ENCODE assay signal across 19 cellular contexts in genomic region chr7:51326646-51327286, GRCh38. TPM values are rescaled to one million over a fixed set of nuclear protein-coding genes. Genes with fewer than 3 reads are reported as not detected.
A peak's percentile ranks its signal among the peaks of the same experiment; 100 is the strongest.
DNase-seq lines count a peak whose midpoint lies in the region; ATAC-seq and TF ChIP-seq lines count a peak whose summit lies in the region.
"Had no signal": no experiment of that assay in that cellular context is flagged by ENCODE, and none has a peak within 500 bp of the region (broad histone marks: within the 10 kb centered on the region; RNA-seq: fewer than 3 reads in every experiment).

No MANE protein-coding gene starts in this region.

- peak overlapping the region; percentile 80 for H4K5ac ChIP-seq in H9 (ENCODE audit: insufficient read length, low read depth, low read length)

- peak overlapping the region; percentile 83 for H2BK120ac ChIP-seq in H9 (ENCODE audit: low read depth, low read length, poor library complexity, severe bottlenecking)

- peaks cover 5% of the 10 kb centered on the region; the same call in 1 of the 2 replicates for H3K79me2 ChIP-seq in H9 (ENCODE audit: insufficient read depth, low read length)

- no CpG with 5 or more reads among the region's 14 CpGs for WGBS in H9 (ENCODE audit: extremely low coverage, insufficient read length, low lambda C conversion rate)

- peak overlapping the region; percentile 77 for H3K56ac ChIP-seq in H9 (ENCODE audit: insufficient read length, low read depth, low read length)

- peak overlapping the region; percentile 79 for H3K18ac ChIP-seq in H9 (ENCODE audit: insufficient read length, low read depth, low read length)

- H3K27me3 Mint-ChIP-seq in H9 (ENCODE audit: low read depth): no peaks in the 10 kb centered on the region
- H3K27me3 Mint-ChIP-seq in CD4-positive, alpha-beta memory T cell: no peaks in the 10 kb centered on the region

- no peak overlapping the region for H3K4ac ChIP-seq in H9 (ENCODE audit: low read depth, low read length)

- H3K9me3 Mint-ChIP-seq in H9: no peaks in the 10 kb centered on the region; a peak in 1 of 5 replicates
- peaks cover 0 to 7% (median 0%) of the 10 kb centered on the region in 8 donors for H3K9me3 Mint-ChIP-seq in CD4-positive, alpha-beta memory T cell

- no peaks in the 10 kb centered on the region for H3K9me3 ChIP-seq in H9 (ENCODE audit: control insufficient read depth, low read depth, low read length)
- no peaks in the 10 kb centered on the region for H3K9me3 ChIP-seq in iPS-20b (ENCODE audit: insufficient read depth, low read depth, low read length)
- no peaks in the 10 kb centered on the region for H3K9me3 ChIP-seq in CD4-positive, alpha-beta memory T cell (ENCODE audit: control insufficient read depth in 1 of 2, low read length in 2 of 2)

- no peak overlapping the region for H3T11ph ChIP-seq in H9 (ENCODE audit: low read length)

- no peak overlapping the region for H3K23ac ChIP-seq in H9 (ENCODE audit: insufficient read length, low read depth, low read length)

- H2BK5ac ChIP-seq in H9 (ENCODE audit: insufficient read length, low read length): peak overlapping the region; percentile 67

- peak overlapping the region; percentile 42 for H4K91ac ChIP-seq in H9 (ENCODE audit: insufficient read length, low read depth, low read length)

- POLR2A ChIA-PET in CD4-positive, alpha-beta memory T cell (lab: Charles Lee; ENCODE audit: partially characterized antibody): no interaction called here

- H3K36me3 ChIP-seq in iPS-20b (ENCODE audit: insufficient read depth, low read depth, low read length): no peaks in the 10 kb centered on the region
- no peaks in the 10 kb centered on the region for H3K36me3 ChIP-seq in CD4-positive, alpha-beta memory T cell (ENCODE audit: insufficient read depth, low read length)

- no peaks in the 10 kb centered on the region for H4K20me1 ChIP-seq in H9 (ENCODE audit: control insufficient read depth, insufficient read depth, insufficient read length)

- TF ChIP-seq CTCF in H9 (conservative IDR thresholded peaks at IDR 0.05) (no peak), dorsolateral prefrontal cortex (IDR thresholded peaks at IDR 0.05 in 54 of 56, conservative IDR thresholded peaks at IDR 0.05 in 2 of 56; ENCODE audit: low read depth in 1 of 56, partially characterized antibody in 56 of 56) (no peak)

- peak overlapping the region; percentile 65 to 73 for H3K4me3 Mint-ChIP-seq in H9
- no peak overlapping the region for H3K4me3 Mint-ChIP-seq in CD4-positive, alpha-beta memory T cell

- H3K4me3 ChIP-seq in dorsolateral prefrontal cortex: no peak overlapping the region
- H3K4me3 ChIP-seq in iPS-20b (ENCODE audit: low read length): peak overlapping the region; percentile 52; the same call in 1 of the 2 replicates
- H3K4me3 ChIP-seq in CD4-positive, alpha-beta memory T cell (ENCODE audit: low read length in 2 of 2): no peak overlapping the region

- H2BK20ac ChIP-seq in H9 (ENCODE audit: low read depth, low read length, poor library complexity, severe bottlenecking): no peak overlapping the region

- H3K27me3 ChIP-seq in H9 (ENCODE audit: insufficient read depth, low read length) (no peaks in the 10 kb centered on the region), dorsolateral prefrontal cortex (no peaks in the 10 kb centered on the region), iPS-20b (ENCODE audit: insufficient read depth, low read length) (no peaks in the 10 kb centered on the region; the same call in 1 of the 2 replicates)
- H3K27me3 ChIP-seq in CD4-positive, alpha-beta memory T cell (ENCODE audit: insufficient read depth, low read length): no peaks in the 10 kb centered on the region

- peaks cover 12% of the 10 kb centered on the region; the same call in 1 of the 2 replicates for H3K4me1 ChIP-seq in H9 (ENCODE audit: insufficient read depth, low read length)
- H3K4me1 ChIP-seq in iPS-20b (ENCODE audit: insufficient read depth, low read length): peaks cover 41% of the 10 kb centered on the region
- no peaks in the 10 kb centered on the region for H3K4me1 ChIP-seq in CD4-positive, alpha-beta memory T cell (ENCODE audit: insufficient read depth, low read length)

- H3K9ac ChIP-seq in H9 (ENCODE audit: extremely low read depth, insufficient read length, low read length) (peak overlapping the region; percentile 60), iPS-20b (ENCODE audit: low read depth, low read length) (peak overlapping the region; percentile 68)

- H3K14ac ChIP-seq in H9 (ENCODE audit: insufficient read depth, low read length): peak overlapping the region; percentile 85

- H3K4me1 Mint-ChIP-seq in H9: peaks cover 67 to 68% of the 10 kb centered on the region in 2 experiments
- H3K4me1 Mint-ChIP-seq in CD4-positive, alpha-beta memory T cell: no peaks in the 10 kb centered on the region

- CTCF ChIA-PET in CD4-positive, alpha-beta memory T cell (lab: Charles Lee; ENCODE audit: partially characterized antibody): no interaction called here

- H3K23me2 ChIP-seq in H9 (ENCODE audit: insufficient read length, low read depth, low read length, poor library complexity, severe bottlenecking): peaks cover 5% of the 10 kb centered on the region

- peak overlapping the region; percentile 54 for H2BK12ac ChIP-seq in H9 (ENCODE audit: insufficient read length, low read depth, low read length)

- H3K27ac Mint-ChIP-seq in H9: peak overlapping the region; percentile 99 to 100 (median 99)
- H3K27ac Mint-ChIP-seq in CD4-positive, alpha-beta memory T cell: no peak overlapping the region

- H2AFZ ChIP-seq in H9 (ENCODE audit: low read length): no peak overlapping the region

- H3K36me3 Mint-ChIP-seq in H9 (ENCODE audit: insufficient read depth in 1 of 3, low read depth in 3 of 3): peaks cover 0 to 3% (median 0%) of the 10 kb centered on the region in 3 experiments; a peak in 4 of 7 replicates
- H3K36me3 Mint-ChIP-seq in CD4-positive, alpha-beta memory T cell: no peaks in the 10 kb centered on the region

- intact Hi-C loops in dorsolateral prefrontal cortex (cut with DNase I) (no loop called here), Right ventricle myocardium superior (cut with DNase I) (no loop called here)
- intact Hi-C loops in CD4-positive, alpha-beta memory T cell (cut with micrococcal nuclease): no loop called here

- peak; percentile 86 for DNase-seq in H9
- DNase-seq in dorsolateral prefrontal cortex: no peak
- DNase-seq in Right ventricle myocardium superior: no peak
- no peak for DNase-seq in CD4-positive, alpha-beta memory T cell
- DNase-seq: AML-193; Calu3; GDM1; IMR-90; Kasumi-1; MV-4-11; NCI-H1436 treated with DMSO at 0.1 percent for 48 hours; NCI-H2081 treated with DMSO at 0.1 percent for 48 hours; NCI-H226; NCI-H69; NK-92 treated with Interleukin-12 subunit alpha and Interleukin-12 subunit beta, amount 100 ng/mL, for 24 hours had no signal

- H2AK5ac ChIP-seq in H9 (ENCODE audit: insufficient read length, low read length): no peak overlapping the region

- no peak overlapping the region for H4K8ac ChIP-seq in H9 (replicated peaks; ENCODE audit: insufficient read length, low read depth, low read length)

- H3K79me1 ChIP-seq in H9 (ENCODE audit: insufficient read depth, low read depth, low read length, poor library complexity, severe bottlenecking): no peaks in the 10 kb centered on the region

- peak overlapping the region; percentile 53 for H3K4me2 ChIP-seq in H9 (ENCODE audit: insufficient read depth, insufficient read length, low read length)

- H2BK15ac ChIP-seq in H9 (ENCODE audit: low read depth, low read length): no peak overlapping the region

- H3K27ac ChIP-seq in H9 (ENCODE audit: insufficient read length, low read depth, low read length) (peak overlapping the region; percentile 97), dorsolateral prefrontal cortex (peak overlapping the region in 44 of 59 donors; percentile 1 to 89 (median 66)), iPS-20b (ENCODE audit: low read length) (peak overlapping the region; percentile 77), temporal lobe (ENCODE audit: low read depth, low read length) (peak overlapping the region; percentile 27)
- H3K27ac ChIP-seq in CD4-positive, alpha-beta memory T cell (ENCODE audit: low read depth, low read length): no peak overlapping the region
- H3K27ac ChIP-seq: RWPE1 had no signal

- no peak for ATAC-seq in Right ventricle myocardium superior (ENCODE audit: poor library complexity)
- ATAC-seq in GM18867 (IDR thresholded peaks at IDR 0.05; ENCODE audit: unreplicated experiment): no peak

RNA-seq across cellular contexts. Expression of gene COBL, which starts 10.2 kb away (rescaled TPM):
- total RNA-seq in H9 (2021) (52.3 and 52.7 TPM in 2 replicates), dorsolateral prefrontal cortex (100 to 1,000 TPM in 118 of 120 experiments, 10 to 100 TPM in 2; 94.0 to 204 (median 136) TPM), temporal lobe (9.8 TPM), Right ventricle myocardium superior (76.5 TPM)
- not detected for total RNA-seq in CD4-positive, alpha-beta memory T cell
- not detected for polyA plus RNA-seq in CD4-positive, alpha-beta memory T cell
- polyA plus RNA-seq: IMR-90 had no signal

Comparison
In these comparisons a context has a peak if more than half of its experiments do, and no peak if none do; other contexts are left out.
1. H3K27ac Mint-ChIP-seq: peak in H9 (3 of 3); none in CD4-positive, alpha-beta memory T cell (0 of 7).
2. H3K4me3 Mint-ChIP-seq: peak in H9 (2 of 2); none in CD4-positive, alpha-beta memory T cell (0 of 8).
3. RNA of gene COBL, which starts 10.2 kb away (total RNA-seq): 94.0 to 204 TPM in dorsolateral prefrontal cortex, 76.5 TPM in Right ventricle myocardium superior (single experiment), 52.3 to 52.7 TPM in H9 and 9.8 TPM in temporal lobe (single experiment); not detected in CD4-positive, alpha-beta memory T cell; every median in the first group is over 10 times any median in the second.